In genomic region chr12:64612843-64613242, GRCh38 we compare ENCODE assay signal across 10 cellular contexts. TPM values are rescaled to one million over a fixed set of nuclear protein-coding genes. Genes with fewer than 3 reads are reported as not detected.
DNase-seq lines count a peak whose midpoint lies in the region; ATAC-seq and TF ChIP-seq lines count a peak whose summit lies in the region.
"Had no signal": no experiment of that assay in that cellular context is flagged by ENCODE, and none has a peak within 500 bp of the region (broad histone marks: within the 10 kb centered on the region; RNA-seq: fewer than 3 reads in every experiment).

No MANE protein-coding gene starts in this region.

- BruUV-seq in Panc1 (replicated peaks; lab: Mats Ljungman, UMichigan), result TSS peak; percentile 59

- no peaks in the 10 kb centered on the region for H3K9me3 Mint-ChIP-seq in activated CD4-positive, alpha-beta T cell treated with anti-CD3 and anti-CD28 coated beads, Interleukin-2, amount 10 ng/mL, durations not matched to agents 24 days and 14 days
- no peaks in the 10 kb centered on the region for H3K9me3 Mint-ChIP-seq in endodermal cell
- no peaks in the 10 kb centered on the region for H3K9me3 Mint-ChIP-seq in stimulated activated naive CD8-positive, alpha-beta T cell treated with anti-CD3 and anti-CD28 coated beads, Interleukin-15, amount 100 ng/mL, for 72 hours

- CTCF ChIA-PET in Panc1 (lab: Charles Lee), result interaction anchor here (0.6 kb wide), 1 partner anchor 78 kb away, joined by 12 read pairs; no protein-coding TSS in a partner anchor

- DNase-seq in activated CD4-positive, alpha-beta T cell treated with anti-CD3 and anti-CD28 coated beads, Interleukin-2, amount 10 ng/mL, durations not matched to agents 24 days and 14 days, result no peak
- DNase-seq in activated CD4-positive, alpha-beta T cell treated with anti-CD3 and anti-CD28 coated beads for 48 hours, result no peak
- no peak for DNase-seq in Panc1 (ENCODE audit: low read depth, low spot score)
- DNase-seq in endodermal cell, result no peak
- DNase-seq in stimulated activated naive CD8-positive, alpha-beta T cell treated with anti-CD3 and anti-CD28 coated beads, Interleukin-15, amount 100 ng/mL, for 72 hours, result no peak
- DNase-seq: activated CD4-positive, alpha-beta T cell treated with anti-CD3 and anti-CD28 coated beads for 4 hours; NCI-H526 treated with DMSO at 0.1 percent for 48 hours had no signal

- in situ Hi-C loops in Panc1 (cut with HindIII; ENCODE audit: low pct_unique_long_range_greater_than_20kb, low sequenced_read_pairs), result no loop called here

- POLR2A ChIA-PET in Panc1 (lab: Charles Lee), result no interaction called here

- WGBS in endodermal cell (ENCODE audit: insufficient coverage in 1 of 2, insufficient read length in 1 of 2), 2 experiments, result 100% methylated on average over 2 of the region's 4 CpGs; no CpG with 5 or more reads in 1 of the 2 experiments

- H3K27me3 Mint-ChIP-seq in activated CD4-positive, alpha-beta T cell treated with anti-CD3 and anti-CD28 coated beads, Interleukin-2, amount 10 ng/mL, durations not matched to agents 24 days and 14 days, result no peaks in the 10 kb centered on the region
- no peaks in the 10 kb centered on the region for H3K27me3 Mint-ChIP-seq in endodermal cell (ENCODE audit: insufficient read depth)
- no peaks in the 10 kb centered on the region for H3K27me3 Mint-ChIP-seq in stimulated activated naive CD8-positive, alpha-beta T cell treated with anti-CD3 and anti-CD28 coated beads, Interleukin-15, amount 100 ng/mL, for 72 hours

- H3K9me3 ChIP-seq in Panc1 (ENCODE audit: control insufficient read depth, insufficient read depth, low read depth, low read length) (no peaks in the 10 kb centered on the region), endodermal cell (ENCODE audit: control insufficient read depth, low read length) (no peaks in the 10 kb centered on the region)

- TF ChIP-seq CTCF in Panc1 (IDR thresholded peaks at IDR 0.05) (no peak), endodermal cell (conservative IDR thresholded peaks at IDR 0.05) (no peak)

- peak overlapping the region; percentile 93 for H3K27ac Mint-ChIP-seq in activated CD4-positive, alpha-beta T cell treated with anti-CD3 and anti-CD28 coated beads, Interleukin-2, amount 10 ng/mL, durations not matched to agents 24 days and 14 days
- H3K27ac Mint-ChIP-seq in endodermal cell, result no peak overlapping the region
- peak overlapping the region; percentile 90 to 92 for H3K27ac Mint-ChIP-seq in stimulated activated naive CD8-positive, alpha-beta T cell treated with anti-CD3 and anti-CD28 coated beads, Interleukin-15, amount 100 ng/mL, for 72 hours

- peak overlapping the region; percentile 68 to 95 for H3K4me3 ChIP-seq in Panc1 (ENCODE audit: low read depth in 2 of 2, low read length in 2 of 2)
- H3K4me3 ChIP-seq in endodermal cell (ENCODE audit: low read length), result no peak overlapping the region

- H3K9ac ChIP-seq in endodermal cell (ENCODE audit: extremely low read depth, low read length, poor library complexity, severe bottlenecking), result no peak overlapping the region

- H3K27ac ChIP-seq in Panc1 (ENCODE audit: low read length) (peak overlapping the region; percentile 90), endodermal cell (ENCODE audit: low read depth, low read length) (no peak overlapping the region)

- H3K36me3 ChIP-seq in Panc1 (ENCODE audit: control insufficient read depth, insufficient read depth, low read length) (peaks cover 11% of the 10 kb centered on the region), endodermal cell (ENCODE audit: control insufficient read depth, insufficient read depth, low read length) (peaks cover 14% of the 10 kb centered on the region)

- H3K27me3 ChIP-seq in Panc1 (ENCODE audit: control insufficient read depth, insufficient read depth, low read length) (no peaks in the 10 kb centered on the region), endodermal cell (ENCODE audit: control insufficient read depth, insufficient read depth, low read length, poor library complexity, severe bottlenecking) (no peaks in the 10 kb centered on the region)

- H3K4me1 Mint-ChIP-seq in activated CD4-positive, alpha-beta T cell treated with anti-CD3 and anti-CD28 coated beads, Interleukin-2, amount 10 ng/mL, durations not matched to agents 24 days and 14 days, result peaks cover 48% of the 10 kb centered on the region
- peaks cover 23% of the 10 kb centered on the region for H3K4me1 Mint-ChIP-seq in endodermal cell
- peaks cover 59% of the 10 kb centered on the region for H3K4me1 Mint-ChIP-seq in stimulated activated naive CD8-positive, alpha-beta T cell treated with anti-CD3 and anti-CD28 coated beads, Interleukin-15, amount 100 ng/mL, for 72 hours

- ATAC-seq in Panc1 (no peak), HG02642 (IDR thresholded peaks at IDR 0.05; ENCODE audit: poor library complexity, unreplicated experiment) (no peak), HG03378 (IDR thresholded peaks at IDR 0.05; ENCODE audit: unreplicated experiment) (no peak), GM21515 (IDR thresholded peaks at IDR 0.05; ENCODE audit: unreplicated experiment) (no peak)
- ATAC-seq in stimulated activated naive CD8-positive, alpha-beta T cell treated with anti-CD3 and anti-CD28 coated beads, Interleukin-15, amount 100 ng/mL, for 72 hours, result no peak

- H3K36me3 Mint-ChIP-seq in activated CD4-positive, alpha-beta T cell treated with anti-CD3 and anti-CD28 coated beads, Interleukin-2, amount 10 ng/mL, durations not matched to agents 24 days and 14 days (ENCODE audit: low read depth), result peaks cover 29% of the 10 kb centered on the region
- H3K36me3 Mint-ChIP-seq in endodermal cell (ENCODE audit: low read depth), result peaks cover 36% of the 10 kb centered on the region

- intact Hi-C loops in activated CD4-positive, alpha-beta T cell treated with anti-CD3 and anti-CD28 coated beads, Interleukin-2, amount 10 ng/mL, durations not matched to agents 24 days and 14 days (cut with micrococcal nuclease), result loop anchor here (1.0 to 5.0 kb wide), 4 partner anchors 12 to 1689 kb away; partner anchors contain the start of genes GNS and HELB
- intact Hi-C loops in Panc1 (cut with micrococcal nuclease; ENCODE audit: unreplicated experiment), result loop anchor here (5.0 kb wide), 1 partner anchor 84 kb away; no protein-coding TSS in a partner anchor

- peak overlapping the region; percentile 96 for H3K4me3 Mint-ChIP-seq in activated CD4-positive, alpha-beta T cell treated with anti-CD3 and anti-CD28 coated beads, Interleukin-2, amount 10 ng/mL, durations not matched to agents 24 days and 14 days
- peak overlapping the region; percentile 92 for H3K4me3 Mint-ChIP-seq in endodermal cell
- H3K4me3 Mint-ChIP-seq in stimulated activated naive CD8-positive, alpha-beta T cell treated with anti-CD3 and anti-CD28 coated beads, Interleukin-15, amount 100 ng/mL, for 72 hours, result peak overlapping the region; percentile 94 to 97

- H3K4me1 ChIP-seq in Panc1 (ENCODE audit: control insufficient read depth, insufficient read depth, low read length) (peaks cover 47% of the 10 kb centered on the region), endodermal cell (ENCODE audit: control insufficient read depth, insufficient read depth, low read length) (no peaks in the 10 kb centered on the region)

RNA-seq across cellular contexts. Expression of gene RASSF3, which starts 2.5 kb away (rescaled TPM):
- 40.8 and 43.1 TPM in 2 replicates for total RNA-seq in activated CD4-positive, alpha-beta T cell treated with anti-CD3 and anti-CD28 coated beads, Interleukin-2, amount 10 ng/mL, durations not matched to agents 24 days and 14 days
- total RNA-seq in Panc1 (2021; ENCODE audit: unreplicated experiment) (107 TPM), endodermal cell (10 to 100 TPM; 52.0 to 54.5 TPM)
- polyA plus RNA-seq in Panc1 (2012; ENCODE audit: insufficient read length), result 42.2 TPM
- 16.7 TPM for polyA plus RNA-seq in endodermal cell (2013, experiment 1 of 2)
- polyA plus RNA-seq in endodermal cell (2013, experiment 2 of 2), result 17.8 TPM
